20 cellular contexts compared by ENCODE assay signal in the genomic region with DNA sequence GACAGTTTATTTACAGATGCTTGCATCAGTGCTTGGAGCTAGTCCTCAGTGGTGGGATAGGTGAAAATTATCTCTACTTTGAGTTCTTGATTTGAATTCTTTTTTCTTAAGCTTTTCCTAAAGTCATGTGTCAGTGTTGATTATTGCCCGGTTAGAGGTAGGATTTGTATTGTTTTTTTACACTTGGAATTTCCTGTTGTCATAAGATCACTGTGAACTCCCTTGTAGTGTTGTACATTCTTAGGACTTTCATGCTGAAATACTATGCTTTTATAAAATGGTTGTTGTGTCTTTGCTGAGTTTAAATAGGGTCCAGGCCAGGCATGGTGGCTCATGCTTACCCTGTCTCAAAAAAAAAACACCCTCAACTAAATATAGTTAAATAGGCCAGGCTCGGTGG.
"Had no signal": no experiment of that assay in that cellular context is flagged by ENCODE, and none has a peak within 500 bp of the region (broad histone marks: within the 10 kb centered on the region; RNA-seq: fewer than 3 reads in every experiment).

No MANE protein-coding gene starts in this region.

- H3K4me3 ChIP-seq: breast epithelium, esophagus squamous epithelium, prostate gland, right lobe of liver, smooth muscle cell, testis, upper lobe of right lung had no signal

- H3K27me3 Mint-ChIP-seq: activated naive CD8-positive, alpha-beta T cell treated with anti-CD3 and anti-CD28 coated beads, Interleukin-2, amount 10 ng/mL, durations not matched to agents 7 days and 5 days; natural killer cell treated with Interleukin-12 subunit alpha and Interleukin-12 subunit beta and Interleukin-15 and Interleukin-18, amount 100 ng/mL, for 72 hours; stimulated activated naive CD8-positive, alpha-beta T cell treated with anti-CD3 and anti-CD28 coated beads, Interleukin-15, amount 100 ng/mL, for 72 hours had no signal

- DNase-seq: activated CD4-positive, alpha-beta T cell treated with anti-CD3 and anti-CD28 coated beads for 48 hours; activated CD8-positive, alpha-beta memory T cell treated with anti-CD3 and anti-CD28 coated beads for 24 hours; activated gamma-delta T cell; activated naive CD8-positive, alpha-beta T cell treated with anti-CD3 and anti-CD28 coated beads, Interleukin-2, amount 10 ng/mL, durations not matched to agents 7 days and 5 days; aorta; esophagus squamous epithelium; foreskin melanocyte; mesenchymal stem cell; occipital lobe; right lobe of liver; stimulated activated naive CD8-positive, alpha-beta T cell treated with anti-CD3 and anti-CD28 coated beads, Interleukin-15, amount 100 ng/mL, for 72 hours; testis; upper lobe of right lung had no signal

- H3K4me3 Mint-ChIP-seq: activated naive CD8-positive, alpha-beta T cell treated with anti-CD3 and anti-CD28 coated beads, Interleukin-2, amount 10 ng/mL, durations not matched to agents 7 days and 5 days; natural killer cell treated with Interleukin-12 subunit alpha and Interleukin-12 subunit beta and Interleukin-15 and Interleukin-18, amount 100 ng/mL, for 72 hours; stimulated activated naive CD8-positive, alpha-beta T cell treated with anti-CD3 and anti-CD28 coated beads, Interleukin-15, amount 100 ng/mL, for 72 hours; WTC11 had no signal

- H3K9me3 Mint-ChIP-seq: activated naive CD8-positive, alpha-beta T cell treated with anti-CD3 and anti-CD28 coated beads, Interleukin-2, amount 10 ng/mL, durations not matched to agents 7 days and 5 days; natural killer cell treated with Interleukin-12 subunit alpha and Interleukin-12 subunit beta and Interleukin-15 and Interleukin-18, amount 100 ng/mL, for 72 hours; stimulated activated naive CD8-positive, alpha-beta T cell treated with anti-CD3 and anti-CD28 coated beads, Interleukin-15, amount 100 ng/mL, for 72 hours; WTC11 had no signal

- FAIRE-seq: colon, TTC549 had no signal

- H3K27ac Mint-ChIP-seq: activated naive CD8-positive, alpha-beta T cell treated with anti-CD3 and anti-CD28 coated beads, Interleukin-2, amount 10 ng/mL, durations not matched to agents 7 days and 5 days; natural killer cell treated with Interleukin-12 subunit alpha and Interleukin-12 subunit beta and Interleukin-15 and Interleukin-18, amount 100 ng/mL, for 72 hours; WTC11 had no signal

- ATAC-seq: natural killer cell treated with Interleukin-12 subunit alpha and Interleukin-12 subunit beta and Interleukin-15 and Interleukin-18, amount 100 ng/mL, for 72 hours; right lobe of liver; stimulated activated naive CD8-positive, alpha-beta T cell treated with anti-CD3 and anti-CD28 coated beads, Interleukin-15, amount 100 ng/mL, for 72 hours; upper lobe of right lung; WTC11 had no signal

- H3K36me3 Mint-ChIP-seq: natural killer cell treated with Interleukin-12 subunit alpha and Interleukin-12 subunit beta and Interleukin-15 and Interleukin-18, amount 100 ng/mL, for 72 hours; WTC11 had no signal

- H3K4me1 Mint-ChIP-seq: WTC11 had no signal
